ENCODE assay signal across 14 cellular contexts in the genomic region with DNA sequence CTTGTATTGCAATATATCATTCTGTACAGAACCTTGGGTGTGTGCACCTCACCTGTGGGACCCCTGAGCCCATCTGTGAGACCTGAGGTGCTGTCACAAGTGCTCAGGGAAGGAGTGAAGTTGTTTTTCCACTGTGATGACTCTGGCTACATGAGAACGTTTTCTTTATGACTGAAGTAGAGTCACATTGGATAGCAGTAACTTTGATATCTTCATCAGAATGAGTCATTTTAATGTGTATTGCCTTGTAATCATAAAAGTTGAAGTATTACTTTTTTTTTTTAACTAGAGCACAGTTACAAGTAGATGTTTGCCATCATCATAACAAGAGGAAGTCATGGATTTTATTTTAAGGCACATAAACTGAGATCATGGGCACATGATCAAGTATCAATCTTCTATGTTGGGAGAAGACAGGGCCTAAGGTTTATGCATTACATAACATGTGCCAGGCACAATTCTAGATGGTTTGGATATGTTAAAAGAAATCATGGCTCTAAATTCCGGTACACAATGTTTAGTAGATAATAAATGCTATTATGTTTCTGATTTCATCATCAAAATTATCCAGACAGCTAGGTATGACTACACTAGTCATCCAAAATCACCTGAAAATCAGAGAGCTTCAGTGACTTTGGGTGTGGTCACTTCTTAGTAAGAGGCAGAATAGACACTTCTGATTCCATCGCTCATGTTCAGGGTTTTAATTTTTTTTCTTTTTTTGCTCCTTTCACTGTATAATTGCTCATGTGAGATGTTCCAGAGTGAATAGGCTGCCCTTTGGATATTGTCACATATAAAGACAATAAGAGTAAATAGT.
DNase-seq lines count a peak whose midpoint lies in the region; ATAC-seq, FAIRE-seq and TF ChIP-seq lines count a peak whose summit lies in the region.
"Had no signal": no experiment of that assay in that cellular context is flagged by ENCODE, and none has a peak within 500 bp of the region (broad histone marks: within the 10 kb centered on the region; RNA-seq: fewer than 3 reads in every experiment).

No MANE protein-coding gene starts in this region.

- peak; percentile 74 for FAIRE-seq in small intestine (lab: Jason Lieb, UNC)
- FAIRE-seq in GM12891 (lab: Jason Lieb, UNC) = no peak

- intact Hi-C loops in Panc1 (cut with micrococcal nuclease; ENCODE audit: unreplicated experiment) = no loop called here
- intact Hi-C loops in colonic mucosa (cut with DNase I) = no loop called here
- intact Hi-C loops in ascending aorta (cut with DNase I) = no loop called here

- no peaks in the 10 kb centered on the region for H3K36me3 ChIP-seq in Panc1 (ENCODE audit: control insufficient read depth, insufficient read depth, low read length)
- no peaks in the 10 kb centered on the region for H3K36me3 ChIP-seq in colonic mucosa
- H3K36me3 ChIP-seq in small intestine (ENCODE audit: control insufficient read depth in 2 of 2, insufficient read depth in 2 of 2, low read length in 2 of 2) = no peaks in the 10 kb centered on the region
- no peaks in the 10 kb centered on the region for H3K36me3 ChIP-seq in ascending aorta
- H3K36me3 ChIP-seq: adrenal gland, WERI-Rb-1 had no signal

- no peaks in the 10 kb centered on the region for H3K9me3 ChIP-seq in Panc1 (ENCODE audit: control insufficient read depth, insufficient read depth, low read depth, low read length)
- H3K9me3 ChIP-seq in colonic mucosa = no peaks in the 10 kb centered on the region
- H3K9me3 ChIP-seq in small intestine (ENCODE audit: control insufficient read depth, low read depth) = no peaks in the 10 kb centered on the region
- no peaks in the 10 kb centered on the region for H3K9me3 ChIP-seq in ascending aorta
- H3K9me3 ChIP-seq: adrenal gland had no signal

- H3K27ac ChIP-seq in Panc1 (ENCODE audit: low read length) (peak overlapping the region; percentile 72; the same call in 1 of the 2 replicates), colonic mucosa (peak overlapping the region; percentile 80), small intestine (ENCODE audit: low read depth in 1 of 2, low read length in 1 of 2) (peak overlapping the region; percentile 62 to 66), ascending aorta (no peak overlapping the region)
- H3K27ac ChIP-seq: adrenal gland, WERI-Rb-1 had no signal

- 34 to 61% (median 54%) methylated on average over 3 of the region's 3 CpGs for WGBS in small intestine, 3 donors

- peak; percentile 20 for DNase-seq in EH (ENCODE audit: low read depth)
- DNase-seq in Panc1 (ENCODE audit: low read depth, low spot score) = no peak
- DNase-seq in colonic mucosa = no peak
- peak; percentile 88 for DNase-seq in small intestine
- no peak for DNase-seq in iPS-NIHi11 (ENCODE audit: low spot score)
- no peak for DNase-seq in GM12891 (ENCODE audit: insufficient read length, low spot score)
- no peak for DNase-seq in ascending aorta (ENCODE audit: low spot score in 2 of 2)
- DNase-seq: adrenal gland, GOT3, NCI-H1417 treated with DMSO at 0.1 percent for 48 hours, NCI-H524 treated with DMSO at 0.1 percent for 48 hours, nucleus accumbens, WERI-Rb-1 had no signal

- no peak overlapping the region for H3K4me3 ChIP-seq in Panc1 (ENCODE audit: low read depth in 2 of 2, low read length in 2 of 2)
- no peak overlapping the region for H3K4me3 ChIP-seq in colonic mucosa
- no peak overlapping the region for H3K4me3 ChIP-seq in small intestine (ENCODE audit: low read depth in 1 of 2, low read length in 2 of 2)
- no peak overlapping the region for H3K4me3 ChIP-seq in ascending aorta
- H3K4me3 ChIP-seq: adrenal gland had no signal

- TF ChIP-seq CTCF in Panc1 (IDR thresholded peaks at IDR 0.05) = no peak
- no peak for TF ChIP-seq CTCF in colonic mucosa (IDR thresholded peaks at IDR 0.05)
- TF ChIP-seq CTCF in ascending aorta (IDR thresholded peaks at IDR 0.05) = no peak

- ATAC-seq in Panc1 = no peak
- ATAC-seq: Right ventricle myocardium inferior had no signal

- BruUV-seq in Panc1 (replicated peaks; lab: Mats Ljungman, UMichigan) = no TSS peak

- peak overlapping the region in 1 of 2 donors; percentile 52 for H3K9ac ChIP-seq in colonic mucosa (ENCODE audit: low read depth in 2 of 2, low read length in 2 of 2)

- POLR2A ChIA-PET in Panc1 (lab: Charles Lee) = no interaction called here

- CTCF ChIA-PET in Panc1 (lab: Charles Lee) = no interaction called here

- no peaks in the 10 kb centered on the region for H3K27me3 ChIP-seq in Panc1 (ENCODE audit: control insufficient read depth, insufficient read depth, low read length)
- H3K27me3 ChIP-seq in colonic mucosa = no peaks in the 10 kb centered on the region
- no peaks in the 10 kb centered on the region for H3K27me3 ChIP-seq in small intestine (ENCODE audit: control insufficient read depth in 2 of 2, insufficient read depth in 2 of 2, low read length in 2 of 2)
- H3K27me3 ChIP-seq in ascending aorta = no peaks in the 10 kb centered on the region
- H3K27me3 ChIP-seq: adrenal gland had no signal

- in situ Hi-C loops in Panc1 (cut with HindIII; ENCODE audit: low pct_unique_long_range_greater_than_20kb, low sequenced_read_pairs) = no loop called here

- TF ChIP-seq POLR2A in GM12891 (IDR thresholded peaks at IDR 0.05; ENCODE audit: low read depth, low read length) = no peak

- peaks cover 1% of the 10 kb centered on the region for H3K4me1 ChIP-seq in Panc1 (ENCODE audit: control insufficient read depth, insufficient read depth, low read length)
- no peaks in the 10 kb centered on the region for H3K4me1 ChIP-seq in colonic mucosa
- peaks cover 7 to 13% of the 10 kb centered on the region in 2 donors for H3K4me1 ChIP-seq in small intestine (ENCODE audit: control insufficient read depth in 2 of 2, insufficient read depth in 1 of 2, low read depth in 1 of 2, low read length in 1 of 2)
- no peaks in the 10 kb centered on the region for H3K4me1 ChIP-seq in ascending aorta
- H3K4me1 ChIP-seq: adrenal gland had no signal

TF ChIP-seq in GM12891, 5 proteins besides CTCF, POLR2A, EP300 and RAD21:
- no peak for TF ChIP-seq TAF1 (IDR thresholded peaks at IDR 0.05; ENCODE audit: low read depth, low read length)
- TF ChIP-seq POU2F2 (IDR thresholded peaks at IDR 0.05; ENCODE audit: low read depth, low read length) = no peak
- no peak for TF ChIP-seq POLR2AphosphoS5 (IDR thresholded peaks at IDR 0.05; ENCODE audit: low read depth, low read length)
- no peak for TF ChIP-seq PAX5 (IDR thresholded peaks at IDR 0.05; ENCODE audit: insufficient read depth, low read length, severe bottlenecking)
- no peak for TF ChIP-seq SPI1 (IDR thresholded peaks at IDR 0.05; ENCODE audit: low read depth, low read length)

Comparison
In these comparisons a context has a peak if more than half of its experiments do, and no peak if none do; other contexts are left out.
1. DNase-seq: peak in EH (single experiment) and small intestine (single experiment); none in Panc1 (single experiment), colonic mucosa (single experiment), iPS-NIHi11 (single experiment), GM12891 (single experiment) and ascending aorta (0 of 2).
2. H3K27ac ChIP-seq: peak in Panc1 (single experiment), colonic mucosa (single experiment) and small intestine (2 of 2); none in ascending aorta (0 of 2).